In the genomic region with DNA sequence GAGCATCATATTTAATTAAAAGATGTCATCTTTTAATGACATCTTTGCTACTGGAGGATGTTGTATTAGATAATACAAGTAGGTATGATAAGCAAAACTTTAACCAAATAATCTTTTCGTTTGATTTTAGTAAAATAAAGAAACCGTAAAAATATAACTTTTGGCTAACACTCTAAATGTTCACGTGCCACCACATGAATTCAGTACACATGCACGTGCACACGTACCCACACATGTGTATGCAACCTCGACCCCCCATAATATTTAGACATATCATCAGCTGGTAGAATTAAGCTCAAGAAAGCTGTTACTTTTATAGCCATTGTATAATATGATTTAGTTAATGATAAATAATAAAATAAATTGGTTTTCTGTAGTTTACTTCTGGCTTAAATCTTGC, we compare ENCODE assay signal across 33 cellular contexts.
"Had no signal": no experiment of that assay in that cellular context is flagged by ENCODE, and none has a peak within 500 bp of the region (broad histone marks: within the 10 kb centered on the region; RNA-seq: fewer than 3 reads in every experiment).

No MANE protein-coding gene starts in this region.

- ATAC-seq: activated naive CD4-positive, alpha-beta T cell treated with anti-CD3 and anti-CD28 coated beads, Interleukin-2, amount 50 U/mL, for 72 hours; activated naive CD8-positive, alpha-beta T cell treated with anti-CD3 and anti-CD28 coated beads, Interleukin-2, amount 50 U/mL, for 24 hours; activated T-cell treated with anti-CD3 and anti-CD28 coated beads, Interleukin-2, amount 50 U/mL, for 4 hours; activated T-cell treated with anti-CD3 and anti-CD28 coated beads, Interleukin-2, amount 50 U/mL, for 72 hours; activated T-helper 17 cell treated with anti-CD3 and anti-CD28 coated beads, Interleukin-2, amount 50 U/mL, for 72 hours; body of pancreas had no signal

- H3K4me1 ChIP-seq: adrenal gland, ascending aorta, body of pancreas, breast epithelium had no signal

- H3K4me3 ChIP-seq: adrenal gland, ascending aorta, body of pancreas, breast epithelium, cardiac muscle cell had no signal

- DNase-seq: activated effector memory CD4-positive, alpha-beta T cell treated with anti-CD3 and anti-CD28 coated beads, Interleukin-2, amount 50 U/mL, for 16 hours; activated effector memory CD4-positive, alpha-beta T cell treated with Interleukin-2 at 50 U/mL for 16 hours; activated gamma-delta T cell; activated gamma-delta T cell treated with Interleukin-2 at 50 U/mL for 16 hours; activated naive CD4-positive, alpha-beta T cell; activated naive CD4-positive, alpha-beta T cell treated with anti-CD3 and anti-CD28 coated beads for 36 hours; activated naive CD4-positive, alpha-beta T cell treated with anti-CD3 and anti-CD28 coated beads, Interleukin-2, amount 10 ng/mL, durations not matched to agents 7 days and 5 days; activated naive CD4-positive, alpha-beta T cell treated with anti-CD3 and anti-CD28 coated beads, Interleukin-2, amount 50 U/mL, for 16 hours; activated naive CD4-positive, alpha-beta T cell treated with Interleukin-2 at 50 U/mL for 16 hours; activated naive CD8-positive, alpha-beta T cell treated with anti-CD3 and anti-CD28 coated beads for 36 hours; activated naive CD8-positive, alpha-beta T cell treated with anti-CD3 and anti-CD28 coated beads, Interleukin-2, amount 10 ng/mL, durations not matched to agents 7 days and 5 days; activated naive CD8-positive, alpha-beta T cell treated with anti-CD3 and anti-CD28 coated beads, Interleukin-2, amount 50 U/mL, for 24 hours; activated T-cell treated with anti-CD3 and anti-CD28 coated beads, Interleukin-2, amount 50 U/mL, for 24 hours; activated T-cell treated with anti-CD3 and anti-CD28 coated beads, Interleukin-2, amount 50 U/mL, for 4 hours; activated T-cell treated with anti-CD3 and anti-CD28 coated beads, Interleukin-2, amount 50 U/mL, for 48 hours; activated T-cell treated with anti-CD3 and anti-CD28 coated beads, Interleukin-2, amount 50 U/mL, for 72 hours; adrenal gland; amniotic stem cell; amygdala; anterior cingulate cortex; aorta; body of pancreas; brain microvascular endothelial cell; caudate nucleus; central memory CD4-positive, alpha-beta T cell; cerebellar nuclear complex had no signal

- H3K36me3 ChIP-seq: adrenal gland, ascending aorta, brain microvascular endothelial cell, breast epithelium, cardiac muscle cell had no signal

- H3K27me3 ChIP-seq: adrenal gland, ascending aorta, body of pancreas, brain microvascular endothelial cell, breast epithelium, cardiac muscle cell had no signal

- FAIRE-seq: astrocyte, bronchial epithelial cell had no signal

- H3K27ac ChIP-seq: adrenal gland, ascending aorta, body of pancreas, brain microvascular endothelial cell, breast epithelium, cardiac muscle cell had no signal

- H3K9me3 ChIP-seq: adrenal gland, ascending aorta, body of pancreas, breast epithelium had no signal
